Comparison of ENCODE assay signal across 21 cellular contexts in genomic region chr17:49990921-49991320, GRCh38. TPM values are rescaled to one million over a fixed set of nuclear protein-coding genes. Genes with fewer than 3 reads are reported as not detected.
A peak's percentile ranks its signal among the peaks of the same experiment; 100 is the strongest.
DNase-seq lines count a peak whose midpoint lies in the region; ATAC-seq and TF ChIP-seq lines count a peak whose summit lies in the region.
"Had no signal": no experiment of that assay in that cellular context is flagged by ENCODE, and none has a peak within 500 bp of the region (broad histone marks: within the 10 kb centered on the region; RNA-seq: fewer than 3 reads in every experiment).

No MANE protein-coding gene starts in this region.

- peaks cover 6% of the 10 kb centered on the region for H3K36me3 ChIP-seq in osteoblast (ENCODE audit: insufficient read depth, low read length)
- H3K36me3 ChIP-seq: BLaER1, HAP-1 had no signal

- H3K4me3 ChIP-seq in coronary artery (no peak overlapping the region), osteoblast (ENCODE audit: insufficient read depth, low read length) (no peak overlapping the region)
- H3K4me3 ChIP-seq: BLaER1, HAP-1 had no signal

- H3K27me3 ChIP-seq in osteoblast (ENCODE audit: insufficient read depth, low read length), result peaks cover 3% of the 10 kb centered on the region

- peaks cover 21% of the 10 kb centered on the region for H3K79me2 ChIP-seq in osteoblast (ENCODE audit: insufficient read depth, low read length)

- DNase-seq in CD14-positive monocyte (ENCODE audit: low spot score) (peak; percentile 32), D341Med (ENCODE audit: low spot score) (peak; percentile 18), coronary artery (ENCODE audit: low spot score) (peak; percentile 59), osteoblast (ENCODE audit: insufficient read length, low spot score, missing footprints) (peak; percentile 32), endothelial cell (ENCODE audit: low spot score) (no peak)
- DNase-seq in activated effector memory CD4-positive, alpha-beta T cell treated with anti-CD3 and anti-CD28 coated beads, Interleukin-2, amount 50 U/mL, for 16 hours, result no peak
- DNase-seq: Calu3; IMR-90; NCI-H1092 treated with DMSO at 0.1 percent for 48 hours; NCI-H1436 treated with DMSO at 0.1 percent for 48 hours; NCI-H1930; NCI-H2227 treated with DMSO at 0.1 percent for 48 hours; NCI-H510A treated with DMSO at 0.1 percent for 48 hours; NCI-H748 treated with DMSO at 0.1 percent for 48 hours; NK-92 treated with Interleukin-12 subunit alpha and Interleukin-12 subunit beta, amount 100 ng/mL, for 24 hours had no signal

- H3K4me3 Mint-ChIP-seq in CD14-positive monocyte, result peak overlapping the region in 1 of 2 donors; percentile 55
- no peak overlapping the region for H3K4me3 Mint-ChIP-seq in endothelial cell (ENCODE audit: unreplicated experiment)
- H3K4me3 Mint-ChIP-seq: CD8-positive, alpha-beta T cell had no signal

- H2AFZ ChIP-seq in osteoblast (ENCODE audit: low read length), result no peak overlapping the region

- ATAC-seq in GM21576 (IDR thresholded peaks at IDR 0.05; ENCODE audit: unreplicated experiment), result no peak
- ATAC-seq: CD8-positive, alpha-beta T cell had no signal

- peaks cover 6% of the 10 kb centered on the region for H4K20me1 ChIP-seq in osteoblast (ENCODE audit: insufficient read depth, low read length)

- H3K9me3 ChIP-seq in osteoblast (ENCODE audit: low read depth, low read length), result no peaks in the 10 kb centered on the region
- H3K9me3 ChIP-seq: BLaER1, HAP-1 had no signal

- H3K36me3 Mint-ChIP-seq in CD14-positive monocyte, result peaks cover 0 to 11% of the 10 kb centered on the region in 2 donors
- peaks cover 6% of the 10 kb centered on the region for H3K36me3 Mint-ChIP-seq in endothelial cell (ENCODE audit: low read depth, unreplicated experiment)
- H3K36me3 Mint-ChIP-seq: CD8-positive, alpha-beta T cell had no signal

- H3K27me3 Mint-ChIP-seq in CD14-positive monocyte (ENCODE audit: low read depth in 3 of 3), result peaks cover 80 to 98% (median 95%) of the 10 kb centered on the region in 3 donors
- H3K27me3 Mint-ChIP-seq in endothelial cell (ENCODE audit: unreplicated experiment), result peaks cover 39% of the 10 kb centered on the region

- intact Hi-C loops in CD14-positive monocyte (cut with micrococcal nuclease), result loop anchor here in 1 of 2 donors (10.0 kb wide), 1 partner anchor 416 kb away; the partner anchor contains the start of gene NXPH3

- peaks cover 24% of the 10 kb centered on the region for H3K4me1 Mint-ChIP-seq in CD14-positive monocyte
- H3K4me1 Mint-ChIP-seq in endothelial cell (ENCODE audit: unreplicated experiment), result peaks cover 13% of the 10 kb centered on the region

- peaks cover 3 to 21% (median 12%) of the 10 kb centered on the region in 7 donors for H3K9me3 Mint-ChIP-seq in CD14-positive monocyte
- H3K9me3 Mint-ChIP-seq in endothelial cell (ENCODE audit: unreplicated experiment), result no peaks in the 10 kb centered on the region
- H3K9me3 Mint-ChIP-seq: CD8-positive, alpha-beta T cell had no signal

- H3K27ac ChIP-seq in coronary artery (no peak overlapping the region), osteoblast (ENCODE audit: low read depth, low read length) (no peak overlapping the region)
- H3K27ac ChIP-seq: BLaER1, KMS-11 had no signal

- H3K4me1 ChIP-seq in osteoblast (ENCODE audit: insufficient read depth, low read length), result peaks cover 39% of the 10 kb centered on the region

- no peak overlapping the region for H3K27ac Mint-ChIP-seq in CD14-positive monocyte
- no peak overlapping the region for H3K27ac Mint-ChIP-seq in endothelial cell (ENCODE audit: unreplicated experiment)
- H3K27ac Mint-ChIP-seq: CD8-positive, alpha-beta T cell had no signal

- no peak overlapping the region for H3K4me2 ChIP-seq in osteoblast (ENCODE audit: insufficient read depth, low read length)
- H3K4me2 ChIP-seq: KMS-11 had no signal

- TF ChIP-seq CTCF in CD14-positive monocyte (IDR thresholded peaks at IDR 0.05) (no peak), coronary artery (IDR thresholded peaks at IDR 0.05) (no peak), osteoblast (IDR thresholded peaks at IDR 0.05; ENCODE audit: extremely low read depth, low read depth, low read length) (no peak), endothelial cell (IDR thresholded peaks at IDR 0.05; ENCODE audit: unreplicated experiment) (no peak)

RNA-seq across cellular contexts. Expression of gene DLX3, which starts 4.1 kb away (rescaled TPM):
- not detected for polyA plus RNA-seq in CD14-positive monocyte
- total RNA-seq in osteoblast, result 0.59 and 1.1 TPM in 2 replicates
- total RNA-seq in endothelial cell (ENCODE audit: unreplicated experiment), result 0.13 TPM
- total RNA-seq: Calu3; CD8-positive, alpha-beta T cell; Daoy; IMR-90 had no signal
- polyA plus RNA-seq: IMR-90 had no signal

RNA-seq across cellular contexts. Expression of gene DLX4, which starts 21.9 kb away (rescaled TPM):
- polyA plus RNA-seq in CD14-positive monocyte, result under 1 TPM in 1 of 2 donors, not detected in 1; 0.20 TPM
- total RNA-seq in osteoblast, result under 0.01 TPM in 1 of 2 replicates, not detected in the other
- 0.36 TPM for total RNA-seq in endothelial cell (ENCODE audit: unreplicated experiment)
- total RNA-seq: IMR-90 had no signal
- polyA plus RNA-seq: IMR-90 had no signal

Comparison
In these comparisons a context has a peak if more than half of its experiments do, and no peak if none do; other contexts are left out.
1. DNase-seq: peak in CD14-positive monocyte (single experiment), D341Med (single experiment), coronary artery (single experiment) and osteoblast (single experiment); none in activated effector memory CD4-positive, alpha-beta T cell treated with anti-CD3 and anti-CD28 coated beads, Interleukin-2, amount 50 U/mL, for 16 hours (single experiment) and endothelial cell (single experiment).